21 cellular contexts compared by ENCODE assay signal in genomic region chr1:227521782-227522181, GRCh38.
"Had no signal": no experiment of that assay in that cellular context is flagged by ENCODE, and none has a peak within 500 bp of the region (broad histone marks: within the 10 kb centered on the region; RNA-seq: fewer than 3 reads in every experiment).

No MANE protein-coding gene starts in this region.

- H3K4me3 Mint-ChIP-seq: activated B cell treated with CpG ODN at 0.5 μM for 24 hours; activated CD8-positive, alpha-beta T cell treated with anti-CD3 and anti-CD28 coated beads for 36 hours; activated naive CD4-positive, alpha-beta T cell treated with anti-CD3 and anti-CD28 coated beads, Interleukin-2, amount 10 ng/mL, durations not matched to agents 7 days and 5 days; activated naive CD8-positive, alpha-beta T cell treated with anti-CD3 and anti-CD28 coated beads for 36 hours; activated T-cell treated with anti-CD3 and anti-CD28 coated beads, Interleukin-2, amount 50 U/mL, for 72 hours; T-helper 1 cell treated with Interleukin-12 subunit alpha and Interleukin-12 subunit beta and Interleukin-4 antibody, amounts not matched to agents 30 μg/mL and 1 μg/mL, for 36 hours had no signal

- H3K27me3 ChIP-seq: MG63, Peyer's patch had no signal

- DNase-seq: activated B cell treated with CpG ODN at 0.5 μM for 24 hours; activated CD8-positive, alpha-beta memory T cell treated with anti-CD3 and anti-CD28 coated beads, Interleukin-2, amount 50 U/mL, for 4 hours; activated CD8-positive, alpha-beta T cell treated with anti-CD3 and anti-CD28 coated beads for 36 hours; activated gamma-delta T cell treated with Interleukin-2 at 50 U/mL for 16 hours; activated naive CD4-positive, alpha-beta T cell treated with anti-CD3 and anti-CD28 coated beads, Interleukin-2, amount 10 ng/mL, durations not matched to agents 7 days and 5 days; activated naive CD8-positive, alpha-beta T cell treated with anti-CD3 and anti-CD28 coated beads for 36 hours; activated T-cell treated with anti-CD3 and anti-CD28 coated beads, Interleukin-2, amount 50 U/mL, for 72 hours; MG63; MV-4-11; NCI-H1092 treated with DMSO at 0.1 percent for 48 hours; NCI-H1417 treated with DMSO at 0.1 percent for 48 hours; NCI-H1694 treated with DMSO at 0.1 percent for 48 hours; NCI-H2029 treated with DMSO at 0.1 percent for 48 hours; NCI-H510A treated with DMSO at 0.1 percent for 48 hours; NCI-H69; NK-92 treated with Interleukin-12 subunit alpha and Interleukin-12 subunit beta, amount 100 ng/mL, for 24 hours; Peyer's patch; Right ventricle myocardium superior had no signal

- H3K36me3 ChIP-seq: MG63, Peyer's patch had no signal

- H3K36me3 Mint-ChIP-seq: activated naive CD4-positive, alpha-beta T cell treated with anti-CD3 and anti-CD28 coated beads, Interleukin-2, amount 10 ng/mL, durations not matched to agents 7 days and 5 days; activated naive CD8-positive, alpha-beta T cell treated with anti-CD3 and anti-CD28 coated beads for 36 hours had no signal

- H3K4me1 ChIP-seq: Peyer's patch had no signal

- H3K27me3 Mint-ChIP-seq: activated naive CD8-positive, alpha-beta T cell treated with anti-CD3 and anti-CD28 coated beads for 36 hours had no signal

- H3K27ac ChIP-seq: Peyer's patch, RWPE1 had no signal

- H3K4me1 Mint-ChIP-seq: activated B cell treated with CpG ODN at 0.5 μM for 24 hours; activated naive CD4-positive, alpha-beta T cell treated with anti-CD3 and anti-CD28 coated beads, Interleukin-2, amount 10 ng/mL, durations not matched to agents 7 days and 5 days; activated naive CD8-positive, alpha-beta T cell treated with anti-CD3 and anti-CD28 coated beads for 36 hours had no signal

- ATAC-seq: activated CD8-positive, alpha-beta T cell treated with anti-CD3 and anti-CD28 coated beads for 36 hours; activated T-cell treated with anti-CD3 and anti-CD28 coated beads, Interleukin-2, amount 50 U/mL, for 72 hours had no signal

- H3K27ac Mint-ChIP-seq: activated B cell treated with CpG ODN at 0.5 μM for 24 hours; activated CD8-positive, alpha-beta T cell treated with anti-CD3 and anti-CD28 coated beads for 36 hours; activated naive CD4-positive, alpha-beta T cell treated with anti-CD3 and anti-CD28 coated beads, Interleukin-2, amount 10 ng/mL, durations not matched to agents 7 days and 5 days; activated naive CD8-positive, alpha-beta T cell treated with anti-CD3 and anti-CD28 coated beads for 36 hours; activated T-cell treated with anti-CD3 and anti-CD28 coated beads, Interleukin-2, amount 50 U/mL, for 72 hours; activated T-helper 2 cell treated with anti-CD3 and anti-CD28 coated beads, Interferon-gamma antibody, Interleukin-2, Interleukin-4, amounts not matched to agents 10 μg/mL and 5 μg/mL and 100 μg/mL, durations not matched to agents 14 hours and 24 hours and 36 hours; T-helper 1 cell treated with Interleukin-12 subunit alpha and Interleukin-12 subunit beta and Interleukin-4 antibody, amounts not matched to agents 30 μg/mL and 1 μg/mL, for 36 hours had no signal

- H3K9me3 Mint-ChIP-seq: activated naive CD4-positive, alpha-beta T cell treated with anti-CD3 and anti-CD28 coated beads, Interleukin-2, amount 10 ng/mL, durations not matched to agents 7 days and 5 days; T-helper 1 cell treated with Interleukin-12 subunit alpha and Interleukin-12 subunit beta and Interleukin-4 antibody, amounts not matched to agents 30 μg/mL and 1 μg/mL, for 36 hours had no signal

- H3K4me3 ChIP-seq: MG63, Peyer's patch had no signal
